23 cellular contexts compared by ENCODE assay signal in genomic region chr1:54259546-54259945, GRCh38. TPM values are rescaled to one million over a fixed set of nuclear protein-coding genes. Genes with fewer than 3 reads are reported as not detected.
DNase-seq lines count a peak whose midpoint lies in the region; ATAC-seq and TF ChIP-seq lines count a peak whose summit lies in the region.
"Had no signal": no experiment of that assay in that cellular context is flagged by ENCODE, and none has a peak within 500 bp of the region (broad histone marks: within the 10 kb centered on the region; RNA-seq: fewer than 3 reads in every experiment).

No MANE protein-coding gene starts in this region.

- H3K36me3 Mint-ChIP-seq in stimulated activated effector memory CD8-positive, alpha-beta T cell treated with anti-CD3 and anti-CD28 coated beads, Interleukin-12 subunit alpha, Interleukin-12 subunit beta, amount 100 ng/mL, for 72 hours, result peaks cover 13% of the 10 kb centered on the region

- H3K27ac Mint-ChIP-seq in stimulated activated effector memory CD8-positive, alpha-beta T cell treated with anti-CD3 and anti-CD28 coated beads, Interleukin-12 subunit alpha, Interleukin-12 subunit beta, amount 100 ng/mL, for 72 hours, result peak overlapping the region; percentile 90
- H3K27ac Mint-ChIP-seq: activated T-cell treated with anti-CD3 and anti-CD28 coated beads, Interleukin-2, amount 50 U/mL, for 72 hours had no signal

- 95 to 96% methylated on average over 13 of the region's 13 CpGs for WGBS in heart right ventricle, 2 donors

- H3K4me1 ChIP-seq in heart right ventricle, result peaks cover 0 to 12% (median 9%) of the 10 kb centered on the region in 9 donors
- H3K4me1 ChIP-seq: body of pancreas had no signal

- H3K27ac ChIP-seq in heart right ventricle, result no peak overlapping the region
- H3K27ac ChIP-seq: body of pancreas, left lung, psoas muscle, sigmoid colon, VCaP had no signal

- intact Hi-C loops in Right ventricle myocardium inferior (cut with DNase I) (no loop called here), heart right ventricle (cut with DNase I) (no loop called here)

- no peaks in the 10 kb centered on the region for H3K9me3 Mint-ChIP-seq in stimulated activated effector memory CD8-positive, alpha-beta T cell treated with anti-CD3 and anti-CD28 coated beads, Interleukin-12 subunit alpha, Interleukin-12 subunit beta, amount 100 ng/mL, for 72 hours
- H3K9me3 Mint-ChIP-seq: activated T-cell treated with anti-CD3 and anti-CD28 coated beads, Interleukin-2, amount 50 U/mL, for 72 hours had no signal

- H3K27me3 ChIP-seq in heart right ventricle, result no peaks in the 10 kb centered on the region
- H3K27me3 ChIP-seq: adrenal gland, body of pancreas, left lung, sigmoid colon had no signal

- H3K9me3 ChIP-seq in heart right ventricle, result no peaks in the 10 kb centered on the region
- H3K9me3 ChIP-seq: adrenal gland, body of pancreas, left lung, psoas muscle, sigmoid colon had no signal

- no peak for ATAC-seq in Right ventricle myocardium inferior
- ATAC-seq in heart right ventricle, result no peak
- no peak for ATAC-seq in stimulated activated effector memory CD8-positive, alpha-beta T cell treated with anti-CD3 and anti-CD28 coated beads, Interleukin-12 subunit alpha, Interleukin-12 subunit beta, amount 100 ng/mL, for 72 hours
- no peak for ATAC-seq in GM19397 (IDR thresholded peaks at IDR 0.05; ENCODE audit: unreplicated experiment)
- ATAC-seq: activated T-cell treated with anti-CD3 and anti-CD28 coated beads, Interleukin-2, amount 50 U/mL, for 72 hours; body of pancreas; left lung; Panc1 had no signal

- H3K36me3 ChIP-seq in heart right ventricle, result peaks cover 0 to 5% (median 0%) of the 10 kb centered on the region in 9 donors
- H3K36me3 ChIP-seq: adrenal gland, left lung had no signal

- peaks cover 46% of the 10 kb centered on the region for H3K4me1 Mint-ChIP-seq in stimulated activated effector memory CD8-positive, alpha-beta T cell treated with anti-CD3 and anti-CD28 coated beads, Interleukin-12 subunit alpha, Interleukin-12 subunit beta, amount 100 ng/mL, for 72 hours

- no peak overlapping the region for H3K4me3 Mint-ChIP-seq in stimulated activated effector memory CD8-positive, alpha-beta T cell treated with anti-CD3 and anti-CD28 coated beads, Interleukin-12 subunit alpha, Interleukin-12 subunit beta, amount 100 ng/mL, for 72 hours
- H3K4me3 Mint-ChIP-seq: activated T-cell treated with anti-CD3 and anti-CD28 coated beads, Interleukin-2, amount 50 U/mL, for 72 hours had no signal

- H3K4me3 ChIP-seq in heart right ventricle, result no peak overlapping the region
- H3K4me3 ChIP-seq: adrenal gland, body of pancreas, left lung, psoas muscle, sigmoid colon had no signal

- no peak for TF ChIP-seq CTCF in heart right ventricle (IDR thresholded peaks at IDR 0.05)

- DNase-seq in Right ventricle myocardium inferior (ENCODE audit: missing footprints) (peak; percentile 31), heart right ventricle (no peak), NCI-H1436 (lab: John Stamatoyannopoulos, UW) (peak; percentile 84), NCI-H748 (lab: John Stamatoyannopoulos, UW; ENCODE audit: unreplicated experiment) (peak; percentile 90), HCEC 1CT (no peak), DMS114 treated with DMSO at 0.1 percent for 48 hours (lab: John Stamatoyannopoulos, UW; ENCODE audit: unreplicated experiment) (no peak)
- no peak for DNase-seq in stimulated activated effector memory CD8-positive, alpha-beta T cell treated with anti-CD3 and anti-CD28 coated beads, Interleukin-12 subunit alpha, Interleukin-12 subunit beta, amount 100 ng/mL, for 72 hours (ENCODE audit: low spot score in 2 of 2)
- DNase-seq: activated naive CD4-positive, alpha-beta T cell treated with Interleukin-2 at 50 U/mL for 16 hours; activated T-cell treated with anti-CD3 and anti-CD28 coated beads, Interleukin-2, amount 50 U/mL, for 72 hours; adrenal gland; body of pancreas; C1 segment of cervical spinal cord; H7; left lung; mesendoderm; psoas muscle; SHP77 treated with DMSO at 0.1 percent for 48 hours; sigmoid colon; stimulated activated naive CD4-positive, alpha-beta T cell treated with Interleukin-2 at 50 U/mL for 16 hours; T-helper 9 cell had no signal

RNA-seq across cellular contexts. Expression of gene MRPL37, which starts 59.6 kb away (rescaled TPM):
- total RNA-seq in Right ventricle myocardium inferior, result 85.2 TPM
- 10 to 100 TPM; 82.2 to 97.4 (median 90.2) TPM for total RNA-seq in heart right ventricle
- 10 to 100 TPM; 33.0 to 75.2 TPM for polyA plus RNA-seq in heart right ventricle

RNA-seq across cellular contexts. Expression of gene CYB5RL, which starts 59.7 kb away (rescaled TPM):
- total RNA-seq in Right ventricle myocardium inferior (3.9 TPM), heart right ventricle (1 to 10 TPM; 3.2 to 8.3 (median 5.8) TPM)
- 1 to 10 TPM in 1 of 2 donors, under 1 TPM in 1; 0.99 to 2.5 TPM for polyA plus RNA-seq in heart right ventricle

Comparison
In these comparisons a context has a peak if more than half of its experiments do, and no peak if none do; other contexts are left out.
1. DNase-seq: peak in Right ventricle myocardium inferior (single experiment), NCI-H1436 (single experiment) and NCI-H748 (single experiment); none in heart right ventricle (0 of 2), stimulated activated effector memory CD8-positive, alpha-beta T cell treated with anti-CD3 and anti-CD28 coated beads, Interleukin-12 subunit alpha, Interleukin-12 subunit beta, amount 100 ng/mL, for 72 hours (0 of 2), HCEC 1CT (single experiment) and DMS114 treated with DMSO at 0.1 percent for 48 hours (single experiment).